Comparison of ENCODE assay signal across 8 cellular contexts in the genomic region with DNA sequence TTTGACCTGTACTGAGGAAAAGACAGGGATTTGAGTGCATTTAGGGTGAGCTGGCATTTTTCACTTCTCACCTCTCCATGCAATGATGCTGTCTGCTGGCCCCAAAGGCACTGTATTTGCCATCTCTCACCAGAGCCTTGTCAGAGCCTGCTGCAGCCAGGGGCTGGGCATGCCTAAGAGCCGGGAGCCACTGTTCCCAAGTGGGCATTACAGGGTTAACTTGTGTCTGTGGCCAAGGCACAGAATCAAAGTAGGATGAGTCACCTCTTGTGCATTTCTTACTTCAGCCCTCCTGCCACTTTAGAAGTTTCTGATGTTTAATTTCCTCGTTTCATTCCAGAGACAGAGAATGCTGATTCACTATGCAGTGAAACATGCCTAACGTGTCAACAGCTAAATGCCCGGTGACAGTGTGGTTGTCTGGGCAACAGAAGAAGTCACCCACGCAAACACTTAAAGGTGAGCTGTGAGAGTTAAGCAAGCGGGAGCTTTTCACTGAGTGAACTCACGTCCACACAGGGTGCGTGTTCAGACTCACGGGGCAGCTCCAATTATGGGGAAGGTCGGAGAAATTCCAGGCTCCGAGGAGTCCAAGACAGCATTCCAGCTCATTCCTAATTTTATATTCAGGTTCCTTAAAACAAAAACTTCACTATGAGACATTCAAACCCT. TPM values are rescaled to one million over a fixed set of nuclear protein-coding genes. Genes with fewer than 3 reads are reported as not detected.
A peak's percentile ranks its signal among the peaks of the same experiment; 100 is the strongest.
DNase-seq lines count a peak whose midpoint lies in the region; ATAC-seq and TF ChIP-seq lines count a peak whose summit lies in the region.

No MANE protein-coding gene starts in this region.

- H3K4me3 ChIP-seq in AG04449 (ENCODE audit: low read depth, low read length) = peak overlapping the region; percentile 32
- no peak overlapping the region for H3K4me3 ChIP-seq in fibroblast of mammary gland (ENCODE audit: control insufficient read depth, low read depth, low read length)
- H3K4me3 ChIP-seq in prostate gland = no peak overlapping the region
- H3K4me3 ChIP-seq in tibial nerve = no peak overlapping the region

- H3K36me3 ChIP-seq in prostate gland (no peaks in the 10 kb centered on the region), tibial nerve (no peaks in the 10 kb centered on the region)

- CTCF ChIA-PET in AG04449 (lab: Yijun Ruan, JAX) = interaction anchor here (1.0 kb wide), 1 partner anchor 56 kb away, joined by 3 read pairs; no protein-coding TSS in a partner anchor

- ATAC-seq in GM21786 (IDR thresholded peaks at IDR 0.05; ENCODE audit: unreplicated experiment) (peak; percentile 63), GM18861 (IDR thresholded peaks at IDR 0.05; ENCODE audit: unreplicated experiment) (no peak)

- no peak for TF ChIP-seq POLR2A in prostate gland (IDR thresholded peaks at IDR 0.05)
- TF ChIP-seq POLR2A in tibial nerve (IDR thresholded peaks at IDR 0.05) = no peak

- peak overlapping the region in 1 of 2 donors; percentile 23 for H3K27ac ChIP-seq in prostate gland
- H3K27ac ChIP-seq in tibial nerve = no peak overlapping the region

- DNase-seq in AG04449 (ENCODE audit: low read depth, low spot score) (peak; percentile 99), RPMI8226 (peak; percentile 94), fibroblast of mammary gland (ENCODE audit: low read depth) (peak; percentile 95), prostate gland (ENCODE audit: low spot score) (peak; percentile 24), tibial nerve (ENCODE audit: low spot score in 2 of 2) (no peak)
- no peak for DNase-seq in stimulated activated naive CD4-positive, alpha-beta T cell (lab: John Stamatoyannopoulos, UW)

- H3K9me3 ChIP-seq in prostate gland (no peaks in the 10 kb centered on the region), tibial nerve (peaks cover 0 to 6% (median 0%) of the 10 kb centered on the region in 4 donors)

- TF ChIP-seq EP300 in tibial nerve (IDR thresholded peaks at IDR 0.05) = no peak

- H3K4me1 ChIP-seq in prostate gland (replicated peaks) (no peaks in the 10 kb centered on the region), tibial nerve (peaks cover 0 to 20% (median 0%) of the 10 kb centered on the region in 4 donors)

- TF ChIP-seq CTCF in AG04449 (IDR thresholded peaks at IDR 0.05; ENCODE audit: insufficient read depth, low read length, missing control alignments) (no peak), fibroblast of mammary gland (conservative IDR thresholded peaks at IDR 0.05; ENCODE audit: control insufficient read depth, insufficient read depth, low read depth, low read length) (no peak), prostate gland (IDR thresholded peaks at IDR 0.05) (no peak), tibial nerve (IDR thresholded peaks at IDR 0.05) (no peak)

- intact Hi-C loops in prostate gland (cut with DNase I) = no loop called here

- WGBS in prostate gland = 6% methylated on average over 11 of the region's 11 CpGs
- WGBS in tibial nerve, 2 donors = 14 to 17% methylated on average over 11 of the region's 11 CpGs

- H3K27me3 ChIP-seq in prostate gland (replicated peaks; ENCODE audit: insufficient read depth) (no peaks in the 10 kb centered on the region), tibial nerve (no peaks in the 10 kb centered on the region)

- POLR2A ChIA-PET in AG04449 (lab: Yijun Ruan, JAX) = interaction anchor here (0.8 to 1.4 kb wide), 4 partner anchors 12 to 167 kb away, joined by 3 to 5 read pairs (median 3); no protein-coding TSS in a partner anchor

RNA-seq across cellular contexts. Expression of gene IGFBP3, which starts 57.1 kb away (rescaled TPM):
- total RNA-seq in prostate gland (100 to 1,000 TPM in 1 of 2 donors, 10 to 100 TPM in 1; 71.6 to 105 TPM), tibial nerve (100 to 1,000 TPM; 145 to 377 (median 257) TPM)

Comparison
In these comparisons a context has a peak if more than half of its experiments do, and no peak if none do; other contexts are left out.
1. DNase-seq: peak in AG04449 (single experiment), RPMI8226 (single experiment), fibroblast of mammary gland (single experiment) and prostate gland (single experiment); none in stimulated activated naive CD4-positive, alpha-beta T cell (0 of 6) and tibial nerve (0 of 2).